In genomic region chr17:33137411-33137810, GRCh38 we compare ENCODE assay signal across 19 cellular contexts.
"Had no signal": no experiment of that assay in that cellular context is flagged by ENCODE, and none has a peak within 500 bp of the region (broad histone marks: within the 10 kb centered on the region; RNA-seq: fewer than 3 reads in every experiment).

No MANE protein-coding gene starts in this region.

- H3K4me1 ChIP-seq: adrenal gland, body of pancreas, esophagus squamous epithelium, right lobe of liver, upper lobe of left lung had no signal

- ATAC-seq: activated CD8-positive, alpha-beta T cell treated with anti-CD3 and anti-CD28 coated beads for 36 hours; body of pancreas; right lobe of liver; stimulated activated naive CD8-positive, alpha-beta T cell treated with anti-CD3 and anti-CD28 coated beads, Interleukin-15, amount 100 ng/mL, for 72 hours had no signal

- DNase-seq: activated B cell treated with CpG ODN at 0.5 μM for 24 hours; activated CD4-positive, alpha-beta T cell treated with anti-CD3 and anti-CD28 coated beads for 48 hours; activated CD8-positive, alpha-beta memory T cell treated with anti-CD3 and anti-CD28 coated beads, Interleukin-2, amount 50 U/mL, for 4 hours; activated CD8-positive, alpha-beta T cell treated with anti-CD3 and anti-CD28 coated beads for 36 hours; activated effector memory CD4-positive, alpha-beta T cell treated with anti-CD3 and anti-CD28 coated beads, Interleukin-2, amount 50 U/mL, for 16 hours; activated T-cell treated with anti-CD3 and anti-CD28 coated beads, Interleukin-2, amount 50 U/mL, for 48 hours; adrenal gland; body of pancreas; effector CD8-positive, alpha-beta T cell; esophagus squamous epithelium; glutamatergic neuron; immature natural killer cell; nephron progenitor cell; occipital lobe; right lobe of liver; stimulated activated naive CD8-positive, alpha-beta T cell treated with anti-CD3 and anti-CD28 coated beads, Interleukin-15, amount 100 ng/mL, for 72 hours; T-helper 2 cell; upper lobe of left lung had no signal

- H3K27ac ChIP-seq: adrenal gland, body of pancreas, esophagus squamous epithelium, right lobe of liver, upper lobe of left lung had no signal

- H3K4me2 ChIP-seq: smooth muscle cell had no signal

- H3K4me3 ChIP-seq: adrenal gland, body of pancreas, esophagus squamous epithelium, right lobe of liver, smooth muscle cell, upper lobe of left lung had no signal

- H3K36me3 ChIP-seq: adrenal gland, esophagus squamous epithelium, right lobe of liver, upper lobe of left lung had no signal

- H3K27me3 ChIP-seq: adrenal gland, body of pancreas, right lobe of liver, upper lobe of left lung had no signal

- H3K9me3 ChIP-seq: adrenal gland, body of pancreas, esophagus squamous epithelium, right lobe of liver, upper lobe of left lung had no signal
